17 cellular contexts compared by ENCODE assay signal in the genomic region with DNA sequence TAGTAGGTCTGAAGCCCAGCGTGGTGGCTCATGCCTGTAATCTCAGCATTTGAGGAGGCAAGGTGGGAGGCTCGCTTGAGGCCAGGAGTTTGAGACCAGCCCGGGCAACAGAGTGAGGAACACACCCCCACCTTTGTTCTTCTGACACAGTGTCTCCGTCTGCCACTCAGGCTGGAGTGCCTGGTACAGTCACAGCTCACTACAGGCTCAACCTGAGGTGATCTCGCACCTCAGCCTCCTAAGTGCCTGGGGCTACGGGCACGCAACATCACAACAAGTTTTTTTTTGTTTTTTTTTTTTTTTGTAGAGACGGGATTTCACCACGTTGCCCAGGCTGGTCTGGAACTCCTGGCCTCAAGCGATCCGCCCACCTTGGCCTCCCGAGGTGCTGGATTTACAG. TPM values are rescaled to one million over a fixed set of nuclear protein-coding genes. Genes with fewer than 3 reads are reported as not detected.
DNase-seq lines count a peak whose midpoint lies in the region; TF ChIP-seq lines count a peak whose summit lies in the region.
"Had no signal": no experiment of that assay in that cellular context is flagged by ENCODE, and none has a peak within 500 bp of the region (broad histone marks: within the 10 kb centered on the region; RNA-seq: fewer than 3 reads in every experiment).

No MANE protein-coding gene starts in this region.

- H3K27ac ChIP-seq in HUES6 (ENCODE audit: low read depth, low read length), result no peak overlapping the region
- H3K27ac ChIP-seq in esophagus squamous epithelium, result peak overlapping the region; percentile 40 to 78 (median 60)
- H3K27ac ChIP-seq in ascending aorta, result no peak overlapping the region
- H3K27ac ChIP-seq: thoracic aorta had no signal

- 0 out of 2 replicates have a peak, but pooled peaks cover 2% of the 10 kb centered on the region for H3K36me3 ChIP-seq in HUES6 (ENCODE audit: control insufficient read depth, insufficient read depth, low read length)
- no peaks in the 10 kb centered on the region for H3K36me3 ChIP-seq in esophagus squamous epithelium
- no peaks in the 10 kb centered on the region for H3K36me3 ChIP-seq in mucosa of stomach (ENCODE audit: control insufficient read depth, insufficient read depth, low read length)
- no peaks in the 10 kb centered on the region for H3K36me3 ChIP-seq in ascending aorta
- H3K36me3 ChIP-seq: thoracic aorta had no signal

- WGBS in esophagus squamous epithelium, 2 donors, result 35 to 49% methylated on average over 10 of the region's 12 CpGs

- H3K9ac ChIP-seq in HUES6 (ENCODE audit: low read length), result no peak overlapping the region
- H3K9ac ChIP-seq in mucosa of stomach (ENCODE audit: low read length), result peak overlapping the region; percentile 68

- H3K4me1 ChIP-seq in HUES6 (ENCODE audit: control insufficient read depth, insufficient read depth, low read length) (peaks cover 15% of the 10 kb centered on the region), esophagus squamous epithelium (peaks cover 6 to 65% (median 12%) of the 10 kb centered on the region in 3 donors), mucosa of stomach (ENCODE audit: control insufficient read depth, insufficient read depth, low read length) (peaks cover 30% of the 10 kb centered on the region), ascending aorta (no peaks in the 10 kb centered on the region)

- intact Hi-C loops in esophagus squamous epithelium (cut with DNase I) (no loop called here), ascending aorta (cut with DNase I) (no loop called here)

- DNase-seq in esophagus squamous epithelium (lab: John Stamatoyannopoulos, UW) (no peak), glomerular visceral epithelial cell (ENCODE audit: extremely low spot score) (no peak), anterior cingulate cortex (lab: John Stamatoyannopoulos, UW) (no peak), ascending aorta (ENCODE audit: low spot score in 2 of 2) (no peak)
- DNase-seq: activated CD4-positive, alpha-beta T cell treated with anti-CD3 and anti-CD28 coated beads for 36 hours; activated naive CD8-positive, alpha-beta T cell treated with anti-CD3 and anti-CD28 coated beads, Interleukin-2, amount 50 U/mL, for 24 hours; CD4-positive, CD25-positive, alpha-beta regulatory T cell; cortex of kidney; DMS153; H7; NCI-H1417 treated with DMSO at 0.1 percent for 48 hours; NCI-H2171; right cardiac atrium; Right ventricle myocardium superior had no signal

- H3K27me3 ChIP-seq in HUES6 (ENCODE audit: control insufficient read depth, insufficient read depth, low read length) (no peaks in the 10 kb centered on the region; the same call in 1 of the 2 replicates), esophagus squamous epithelium (no peaks in the 10 kb centered on the region), mucosa of stomach (ENCODE audit: control insufficient read depth, insufficient read depth, low read length) (no peaks in the 10 kb centered on the region), ascending aorta (no peaks in the 10 kb centered on the region)

- no peak for TF ChIP-seq POLR2A in esophagus squamous epithelium (IDR thresholded peaks at IDR 0.05)

- H3K4me3 ChIP-seq in HUES6 (ENCODE audit: low read depth, low read length), result peak overlapping the region; percentile 34
- no peak overlapping the region for H3K4me3 ChIP-seq in esophagus squamous epithelium
- H3K4me3 ChIP-seq in mucosa of stomach (ENCODE audit: low read length), result no peak overlapping the region
- H3K4me3 ChIP-seq in ascending aorta, result no peak overlapping the region
- H3K4me3 ChIP-seq: thoracic aorta had no signal

- H3K9me3 ChIP-seq in HUES6 (ENCODE audit: control insufficient read depth, insufficient read depth, low read depth, low read length) (no peaks in the 10 kb centered on the region), esophagus squamous epithelium (no peaks in the 10 kb centered on the region), mucosa of stomach (ENCODE audit: control insufficient read depth, low read length) (no peaks in the 10 kb centered on the region), ascending aorta (no peaks in the 10 kb centered on the region)
- H3K9me3 ChIP-seq: thoracic aorta had no signal

- TF ChIP-seq CTCF in esophagus squamous epithelium (IDR thresholded peaks at IDR 0.05), result no peak
- TF ChIP-seq CTCF in ascending aorta (IDR thresholded peaks at IDR 0.05), result no peak

RNA-seq across cellular contexts. Expression of a gene that starts 6.7 kb away (rescaled TPM):
- 10 to 100 TPM; 12.7 to 31.9 (median 20.9) TPM for total RNA-seq in esophagus squamous epithelium
- total RNA-seq in ascending aorta, result 21.9 TPM

RNA-seq across cellular contexts. Expression of a gene that starts 11.1 kb away (rescaled TPM):
- total RNA-seq in esophagus squamous epithelium (10 to 100 TPM; 20.9 to 28.8 (median 27.6) TPM), ascending aorta (6.8 TPM)

RNA-seq across cellular contexts. Expression of a gene that starts 26.3 kb away (rescaled TPM):
- 10 to 100 TPM; 16.6 to 33.0 (median 20.1) TPM for total RNA-seq in esophagus squamous epithelium
- 11.2 TPM for total RNA-seq in ascending aorta

RNA-seq across cellular contexts. Expression of a gene that starts 56.3 kb away (rescaled TPM):
- 10 to 100 TPM; 37.4 to 89.2 (median 46.0) TPM for total RNA-seq in esophagus squamous epithelium
- total RNA-seq in ascending aorta, result 148 TPM

RNA-seq across cellular contexts. Expression of a gene that starts 56.4 kb away (rescaled TPM):
- total RNA-seq in esophagus squamous epithelium (10 to 100 TPM; 15.7 to 25.7 (median 18.7) TPM), ascending aorta (17.0 TPM)

Comparison
In these comparisons a context has a peak if more than half of its experiments do, and no peak if none do; other contexts are left out.
1. H3K27ac ChIP-seq: peak in esophagus squamous epithelium (4 of 4); none in HUES6 (single experiment) and ascending aorta (0 of 2).